1 cellular context compared by ENCODE assay signal in genomic region chr10:17227367-17228080, GRCh38.
TF ChIP-seq lines count a peak whose summit lies in the region.

No MANE protein-coding gene starts in this region.

TF ChIP-seq in IMR-90, 13 proteins besides CTCF, POLR2A, EP300 and RAD21 (continued from another document):
- TF ChIP-seq BHLHE40 (IDR thresholded peaks at IDR 0.05; ENCODE audit: low read depth, low read length) (no peak), CHD1 (IDR thresholded peaks at IDR 0.05; ENCODE audit: low read depth, low read length) (0 out of 2 replicates have a peak, but pooled peaks have one; percentile 36)
